ENCODE assay signal across 34 cellular contexts in the genomic region with DNA sequence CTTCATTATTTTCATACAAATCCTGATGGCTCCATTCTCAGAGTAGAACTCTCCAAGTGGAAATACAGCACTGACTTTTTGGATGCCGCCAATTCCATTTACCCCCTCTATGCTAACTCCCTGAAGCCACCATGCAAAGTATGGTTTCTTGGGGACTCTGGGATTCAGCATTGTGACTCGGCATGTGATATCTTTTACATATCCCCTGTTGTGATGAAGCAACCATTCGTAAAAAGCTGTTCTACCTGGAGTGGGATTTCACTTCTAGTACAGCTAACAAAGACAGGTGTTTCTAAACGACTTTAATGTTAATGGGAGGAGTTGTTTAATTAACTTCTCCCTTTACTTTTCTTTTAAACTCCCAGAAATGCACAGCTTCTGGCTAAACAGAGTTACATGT.
"Had no signal": no experiment of that assay in that cellular context is flagged by ENCODE, and none has a peak within 500 bp of the region (broad histone marks: within the 10 kb centered on the region; RNA-seq: fewer than 3 reads in every experiment).

No MANE protein-coding gene starts in this region.

- H3K27ac Mint-ChIP-seq: activated B cell treated with CpG ODN at 0.5 μM for 24 hours; activated CD8-positive, alpha-beta T cell treated with anti-CD3 and anti-CD28 coated beads for 36 hours; activated naive CD4-positive, alpha-beta T cell treated with anti-CD3 and anti-CD28 coated beads for 36 hours; activated naive CD4-positive, alpha-beta T cell treated with anti-CD3 and anti-CD28 coated beads, Interleukin-2, amount 50 U/mL, for 24 hours; activated naive CD8-positive, alpha-beta T cell treated with anti-CD3 and anti-CD28 coated beads for 36 hours; activated naive CD8-positive, alpha-beta T cell treated with anti-CD3 and anti-CD28 coated beads, Interleukin-2, amount 50 U/mL, for 24 hours; activated T-helper 17 cell treated with anti-CD3 and anti-CD28 coated beads, Interleukin-2, amount 50 U/mL, for 72 hours; effector memory CD8-positive, alpha-beta T cell; T-helper 17 cell; T-helper 2 cell treated with Interferon-gamma antibody and Interleukin-4, amounts not matched to agents 5 μg/mL and 100 μg/mL, for 36 hours had no signal

- H3K36me3 ChIP-seq: adrenal gland, esophagus muscularis mucosa, gastrocnemius medialis, heart left ventricle, WERI-Rb-1 had no signal

- ATAC-seq: activated CD4-positive, CD25-positive, alpha-beta regulatory T cell treated with anti-CD3 and anti-CD28 coated beads, Interleukin-2, amount 50 U/mL, for 24 hours; activated CD8-positive, alpha-beta T cell treated with anti-CD3 and anti-CD28 coated beads for 36 hours; activated naive CD8-positive, alpha-beta T cell treated with anti-CD3 and anti-CD28 coated beads, Interleukin-2, amount 50 U/mL, for 24 hours; activated T-cell treated with anti-CD3 and anti-CD28 coated beads, Interleukin-2, amount 50 U/mL, for 4 hours; activated T-helper 17 cell treated with anti-CD3 and anti-CD28 coated beads, Interleukin-2, amount 50 U/mL, for 72 hours; body of pancreas; effector memory CD8-positive, alpha-beta T cell; foreskin keratinocyte; gastrocnemius medialis; heart left ventricle; T-helper 17 cell had no signal

- DNase-seq: activated B cell treated with CpG ODN at 0.5 μM for 24 hours; activated CD4-positive, alpha-beta T cell treated with anti-CD3 and anti-CD28 coated beads for 48 hours; activated CD4-positive, alpha-beta T cell treated with anti-CD3 and anti-CD28 coated beads, Interleukin-2, amount 50 U/mL, for 1 hour; activated CD4-positive, alpha-beta T cell treated with anti-CD3 and anti-CD28 coated beads, Interleukin-2, amount 50 U/mL, for 48 hours; activated CD8-positive, alpha-beta memory T cell treated with anti-CD3 and anti-CD28 coated beads for 24 hours; activated CD8-positive, alpha-beta T cell treated with anti-CD3 and anti-CD28 coated beads for 36 hours; activated effector memory CD4-positive, alpha-beta T cell treated with anti-CD3 and anti-CD28 coated beads, Interleukin-2, amount 50 U/mL, for 16 hours; activated naive CD4-positive, alpha-beta T cell treated with anti-CD3 and anti-CD28 coated beads for 36 hours; activated naive CD8-positive, alpha-beta T cell treated with anti-CD3 and anti-CD28 coated beads for 36 hours; activated naive CD8-positive, alpha-beta T cell treated with anti-CD3 and anti-CD28 coated beads, Interleukin-2, amount 50 U/mL, for 24 hours; activated T-cell treated with anti-CD3 and anti-CD28 coated beads, Interleukin-2, amount 50 U/mL, for 4 hours; adrenal gland; amygdala; aorta; body of pancreas; caudate nucleus; cortex of kidney; dermis blood vessel endothelial cell; effector CD4-positive, alpha-beta T cell; effector memory CD8-positive, alpha-beta T cell; erythroblast; foreskin keratinocyte; gastrocnemius medialis; glutamatergic neuron; heart left ventricle; T-helper 17 cell; T1000; WERI-Rb-1 had no signal

- H3K36me3 Mint-ChIP-seq: activated naive CD4-positive, alpha-beta T cell treated with anti-CD3 and anti-CD28 coated beads, Interleukin-2, amount 50 U/mL, for 24 hours; activated naive CD8-positive, alpha-beta T cell treated with anti-CD3 and anti-CD28 coated beads for 36 hours had no signal

- H3K4me3 ChIP-seq: adrenal gland, body of pancreas, esophagus muscularis mucosa, gastrocnemius medialis, heart left ventricle had no signal

- FAIRE-seq: colon had no signal

- H3K4me1 ChIP-seq: adrenal gland, body of pancreas, esophagus muscularis mucosa, foreskin keratinocyte, gastrocnemius medialis, heart left ventricle had no signal

- H3K4me1 Mint-ChIP-seq: activated B cell treated with CpG ODN at 0.5 μM for 24 hours; activated naive CD4-positive, alpha-beta T cell treated with anti-CD3 and anti-CD28 coated beads, Interleukin-2, amount 50 U/mL, for 24 hours; activated naive CD8-positive, alpha-beta T cell treated with anti-CD3 and anti-CD28 coated beads for 36 hours; activated naive CD8-positive, alpha-beta T cell treated with anti-CD3 and anti-CD28 coated beads, Interleukin-2, amount 50 U/mL, for 24 hours; activated T-helper 17 cell treated with anti-CD3 and anti-CD28 coated beads, Interleukin-2, amount 50 U/mL, for 72 hours; T-helper 17 cell had no signal

- H3K9me3 Mint-ChIP-seq: activated CD8-positive, alpha-beta T cell treated with anti-CD3 and anti-CD28 coated beads for 36 hours had no signal

- H3K4me3 Mint-ChIP-seq: activated B cell treated with CpG ODN at 0.5 μM for 24 hours; activated CD8-positive, alpha-beta T cell treated with anti-CD3 and anti-CD28 coated beads for 36 hours; activated naive CD4-positive, alpha-beta T cell treated with anti-CD3 and anti-CD28 coated beads for 36 hours; activated naive CD4-positive, alpha-beta T cell treated with anti-CD3 and anti-CD28 coated beads, Interleukin-2, amount 50 U/mL, for 24 hours; activated naive CD8-positive, alpha-beta T cell treated with anti-CD3 and anti-CD28 coated beads for 36 hours; activated naive CD8-positive, alpha-beta T cell treated with anti-CD3 and anti-CD28 coated beads, Interleukin-2, amount 50 U/mL, for 24 hours; activated T-cell treated with anti-CD3 and anti-CD28 coated beads, Interleukin-2, amount 50 U/mL, for 4 hours; activated T-helper 17 cell treated with anti-CD3 and anti-CD28 coated beads, Interleukin-2, amount 50 U/mL, for 72 hours; effector memory CD8-positive, alpha-beta T cell; T-helper 17 cell; T-helper 2 cell treated with Interferon-gamma antibody and Interleukin-4, amounts not matched to agents 5 μg/mL and 100 μg/mL, for 36 hours had no signal

- H3K27me3 Mint-ChIP-seq: activated B cell treated with CpG ODN at 0.5 μM for 24 hours; activated CD8-positive, alpha-beta T cell treated with anti-CD3 and anti-CD28 coated beads for 36 hours; activated naive CD4-positive, alpha-beta T cell treated with anti-CD3 and anti-CD28 coated beads, Interleukin-2, amount 50 U/mL, for 24 hours; activated naive CD8-positive, alpha-beta T cell treated with anti-CD3 and anti-CD28 coated beads for 36 hours; activated T-helper 17 cell treated with anti-CD3 and anti-CD28 coated beads, Interleukin-2, amount 50 U/mL, for 72 hours; effector memory CD8-positive, alpha-beta T cell; T-helper 17 cell had no signal

- H3K9me3 ChIP-seq: adrenal gland, body of pancreas, gastrocnemius medialis had no signal

- H3K27ac ChIP-seq: adrenal gland, body of pancreas, esophagus muscularis mucosa, foreskin keratinocyte, gastrocnemius medialis, heart left ventricle, WERI-Rb-1 had no signal

- H3K27me3 ChIP-seq: adrenal gland, body of pancreas, esophagus muscularis mucosa, foreskin keratinocyte, gastrocnemius medialis had no signal
